1 cellular context compared by ENCODE assay signal in the genomic region with DNA sequence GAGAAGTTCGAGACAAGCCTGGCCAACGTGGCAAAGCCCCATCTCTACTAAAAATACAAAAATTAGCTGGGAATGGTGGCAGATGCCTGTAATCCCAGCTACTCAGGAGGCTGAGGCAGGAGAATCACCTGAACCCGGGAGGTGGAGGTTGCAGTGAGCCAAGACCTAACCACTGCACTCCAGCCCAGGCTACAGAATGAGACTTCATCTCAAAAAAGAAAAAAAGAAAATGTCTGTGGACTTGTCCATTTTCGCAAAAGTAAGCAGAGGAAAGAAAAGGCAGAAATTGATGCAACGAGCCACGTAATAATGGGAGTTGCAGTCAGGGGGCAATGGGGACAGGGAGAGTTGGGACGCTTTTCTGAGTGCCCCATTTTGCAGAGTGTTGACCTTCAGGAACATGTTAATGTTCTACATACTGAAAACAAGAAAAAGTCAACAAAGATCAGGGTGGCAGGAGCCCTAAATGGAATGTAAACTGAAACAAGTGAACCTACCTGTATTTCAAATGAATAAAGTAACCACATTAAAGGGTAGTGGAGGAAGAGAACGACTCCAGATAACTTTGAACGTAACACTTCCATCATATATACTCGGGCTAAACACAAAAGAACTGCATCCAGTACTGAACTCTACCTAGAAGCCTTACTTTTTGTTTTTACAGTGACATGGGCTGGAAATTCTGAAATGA.
A peak's percentile ranks its signal among the peaks of the same experiment; 100 is the strongest.
TF ChIP-seq lines count a peak whose summit lies in the region.

No MANE protein-coding gene starts in this region.

TF ChIP-seq in HepG2, 621 proteins besides CTCF, POLR2A, EP300 and RAD21 (continued from another document and continues in another):
- TF ChIP-seq, protein P1, sequence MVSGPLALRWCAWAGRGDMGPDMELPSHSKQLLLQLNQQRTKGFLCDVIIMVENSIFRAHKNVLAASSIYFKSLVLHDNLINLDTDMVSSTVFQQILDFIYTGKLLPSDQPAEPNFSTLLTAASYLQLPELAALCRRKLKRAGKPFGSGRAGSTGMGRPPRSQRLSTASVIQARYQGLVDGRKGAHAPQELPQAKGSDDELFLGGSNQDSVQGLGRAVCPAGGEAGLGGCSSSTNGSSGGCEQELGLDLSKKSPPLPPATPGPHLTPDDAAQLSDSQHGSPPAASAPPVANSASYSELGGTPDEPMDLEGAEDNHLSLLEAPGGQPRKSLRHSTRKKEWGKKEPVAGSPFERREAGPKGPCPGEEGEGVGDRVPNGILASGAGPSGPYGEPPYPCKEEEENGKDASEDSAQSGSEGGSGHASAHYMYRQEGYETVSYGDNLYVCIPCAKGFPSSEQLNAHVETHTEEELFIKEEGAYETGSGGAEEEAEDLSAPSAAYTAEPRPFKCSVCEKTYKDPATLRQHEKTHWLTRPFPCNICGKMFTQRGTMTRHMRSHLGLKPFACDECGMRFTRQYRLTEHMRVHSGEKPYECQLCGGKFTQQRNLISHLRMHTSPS (CRISPR knock-in tag; IDR thresholded peaks at IDR 0.05; ENCODE audit: low read depth): peak; percentile 65; the same call in 1 of the 2 replicates
- TF ChIP-seq, protein P2, sequence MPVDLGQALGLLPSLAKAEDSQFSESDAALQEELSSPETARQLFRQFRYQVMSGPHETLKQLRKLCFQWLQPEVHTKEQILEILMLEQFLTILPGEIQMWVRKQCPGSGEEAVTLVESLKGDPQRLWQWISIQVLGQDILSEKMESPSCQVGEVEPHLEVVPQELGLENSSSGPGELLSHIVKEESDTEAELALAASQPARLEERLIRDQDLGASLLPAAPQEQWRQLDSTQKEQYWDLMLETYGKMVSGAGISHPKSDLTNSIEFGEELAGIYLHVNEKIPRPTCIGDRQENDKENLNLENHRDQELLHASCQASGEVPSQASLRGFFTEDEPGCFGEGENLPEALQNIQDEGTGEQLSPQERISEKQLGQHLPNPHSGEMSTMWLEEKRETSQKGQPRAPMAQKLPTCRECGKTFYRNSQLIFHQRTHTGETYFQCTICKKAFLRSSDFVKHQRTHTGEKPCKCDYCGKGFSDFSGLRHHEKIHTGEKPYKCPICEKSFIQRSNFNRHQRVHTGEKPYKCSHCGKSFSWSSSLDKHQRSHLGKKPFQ (CRISPR knock-in tag; IDR thresholded peaks at IDR 0.05; ENCODE audit: insufficient replicate concordance): peak; percentile 77
- TF ChIP-seq NCOR1 (IDR thresholded peaks at IDR 0.05; ENCODE audit: borderline replicate concordance, low read length) (peak; percentile 71; the same call in 1 of the 2 replicates), SP5 (CRISPR knock-in tag; IDR thresholded peaks at IDR 0.05; ENCODE audit: borderline replicate concordance, low read depth) (peak; percentile 78), ZFP36L1 (CRISPR knock-in tag; IDR thresholded peaks at IDR 0.05) (peak; percentile 86), JARID2 (CRISPR knock-in tag; IDR thresholded peaks at IDR 0.05; ENCODE audit: insufficient replicate concordance) (peak; percentile 81), PAX8 (CRISPR knock-in tag; IDR thresholded peaks at IDR 0.05; ENCODE audit: borderline replicate concordance) (0 out of 2 replicates have a peak, but pooled peaks have one; percentile 55), ONECUT2 (CRISPR knock-in tag; IDR thresholded peaks at IDR 0.05) (peak; percentile 53), ZNF460 (CRISPR knock-in tag; IDR thresholded peaks at IDR 0.05; ENCODE audit: borderline replicate concordance) (no peak), ZNF878 (CRISPR knock-in tag; IDR thresholded peaks at IDR 0.05) (peak; percentile 86), LCORL (IDR thresholded peaks at IDR 0.05) (peak; percentile 71), LCORL (CRISPR knock-in tag; IDR thresholded peaks at IDR 0.05) (peak; percentile 95), ZNF616 (CRISPR knock-in tag; IDR thresholded peaks at IDR 0.05; ENCODE audit: low read depth) (no peak), ZFAT (CRISPR knock-in tag; conservative IDR thresholded peaks at IDR 0.05) (no peak), ATF1 (CRISPR knock-in tag; IDR thresholded peaks at IDR 0.05) (peak; percentile 73), AGO2 (optimal IDR thresholded peaks at IDR 0.05; ENCODE audit: low read depth, low read length) (no peak), ZNF136 (CRISPR knock-in tag; IDR thresholded peaks at IDR 0.05; ENCODE audit: low read depth) (no peak), CREM (IDR thresholded peaks at IDR 0.05) (peak; percentile 97), CREM (CRISPR knock-in tag; IDR thresholded peaks at IDR 0.05) (no peak), ZNF891 (CRISPR knock-in tag; IDR thresholded peaks at IDR 0.05) (no peak), ZNF205 (CRISPR knock-in tag; IDR thresholded peaks at IDR 0.05) (peak; percentile 75; the same call in 1 of the 2 replicates), MEIS1 (CRISPR knock-in tag; IDR thresholded peaks at IDR 0.05; ENCODE audit: borderline replicate concordance) (peak; percentile 92), FOXO1 (CRISPR knock-in tag; IDR thresholded peaks at IDR 0.05) (peak; percentile 97), FOXA1 (IDR thresholded peaks at IDR 0.05) (peak; percentile 97), FOXA1 (CRISPR knock-in tag; IDR thresholded peaks at IDR 0.05) (peak; percentile 98), FOXK1 (CRISPR knock-in tag; IDR thresholded peaks at IDR 0.05; ENCODE audit: borderline replicate concordance, low read depth) (peak; percentile 97; the same call in 1 of the 2 replicates), SMAD3 (CRISPR knock-in tag; IDR thresholded peaks at IDR 0.05) (peak; percentile 88)
- TF ChIP-seq, protein P3, sequence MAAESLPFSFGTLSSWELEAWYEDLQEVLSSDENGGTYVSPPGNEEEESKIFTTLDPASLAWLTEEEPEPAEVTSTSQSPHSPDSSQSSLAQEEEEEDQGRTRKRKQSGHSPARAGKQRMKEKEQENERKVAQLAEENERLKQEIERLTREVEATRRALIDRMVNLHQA (CRISPR knock-in tag; IDR thresholded peaks at IDR 0.05): no peak
- TF ChIP-seq, protein P4, sequence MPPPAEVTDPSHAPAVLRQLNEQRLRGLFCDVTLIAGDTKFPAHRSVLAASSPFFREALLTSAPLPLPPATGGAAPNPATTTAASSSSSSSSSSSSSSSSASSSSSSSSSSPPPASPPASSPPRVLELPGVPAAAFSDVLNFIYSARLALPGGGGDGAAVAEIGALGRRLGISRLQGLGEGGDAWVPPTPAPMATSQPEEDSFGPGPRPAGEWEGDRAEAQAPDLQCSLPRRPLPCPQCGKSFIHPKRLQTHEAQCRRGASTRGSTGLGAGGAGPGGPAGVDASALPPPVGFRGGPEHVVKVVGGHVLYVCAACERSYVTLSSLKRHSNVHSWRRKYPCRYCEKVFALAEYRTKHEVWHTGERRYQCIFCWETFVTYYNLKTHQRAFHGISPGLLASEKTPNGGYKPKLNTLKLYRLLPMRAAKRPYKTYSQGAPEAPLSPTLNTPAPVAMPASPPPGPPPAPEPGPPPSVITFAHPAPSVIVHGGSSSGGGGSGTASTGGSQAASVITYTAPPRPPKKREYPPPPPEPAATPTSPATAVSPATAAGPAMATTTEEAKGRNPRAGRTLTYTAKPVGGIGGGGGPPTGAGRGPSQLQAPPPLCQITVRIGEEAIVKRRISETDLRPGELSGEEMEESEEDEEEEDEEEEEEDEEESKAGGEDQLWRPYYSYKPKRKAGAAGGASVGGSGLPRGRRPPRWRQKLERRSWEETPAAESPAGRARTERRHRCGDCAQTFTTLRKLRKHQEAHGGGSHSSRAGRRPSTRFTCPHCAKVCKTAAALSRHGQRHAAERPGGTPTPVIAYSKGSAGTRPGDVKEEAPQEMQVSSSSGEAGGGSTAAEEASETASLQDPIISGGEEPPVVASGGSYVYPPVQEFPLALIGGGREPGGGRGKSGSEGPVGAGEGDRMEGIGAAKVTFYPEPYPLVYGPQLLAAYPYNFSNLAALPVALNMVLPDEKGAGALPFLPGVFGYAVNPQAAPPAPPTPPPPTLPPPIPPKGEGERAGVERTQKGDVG (CRISPR knock-in tag; IDR thresholded peaks at IDR 0.05; ENCODE audit: borderline replicate concordance): peak; percentile 15; the same call in 1 of the 2 replicates
- TF ChIP-seq, protein P5, sequence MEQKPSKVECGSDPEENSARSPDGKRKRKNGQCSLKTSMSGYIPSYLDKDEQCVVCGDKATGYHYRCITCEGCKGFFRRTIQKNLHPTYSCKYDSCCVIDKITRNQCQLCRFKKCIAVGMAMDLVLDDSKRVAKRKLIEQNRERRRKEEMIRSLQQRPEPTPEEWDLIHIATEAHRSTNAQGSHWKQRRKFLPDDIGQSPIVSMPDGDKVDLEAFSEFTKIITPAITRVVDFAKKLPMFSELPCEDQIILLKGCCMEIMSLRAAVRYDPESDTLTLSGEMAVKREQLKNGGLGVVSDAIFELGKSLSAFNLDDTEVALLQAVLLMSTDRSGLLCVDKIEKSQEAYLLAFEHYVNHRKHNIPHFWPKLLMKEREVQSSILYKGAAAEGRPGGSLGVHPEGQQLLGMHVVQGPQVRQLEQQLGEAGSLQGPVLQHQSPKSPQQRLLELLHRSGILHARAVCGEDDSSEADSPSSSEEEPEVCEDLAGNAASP (CRISPR knock-in tag; IDR thresholded peaks at IDR 0.05; ENCODE audit: borderline replicate concordance): peak; percentile 92
- TF ChIP-seq, protein P6, sequence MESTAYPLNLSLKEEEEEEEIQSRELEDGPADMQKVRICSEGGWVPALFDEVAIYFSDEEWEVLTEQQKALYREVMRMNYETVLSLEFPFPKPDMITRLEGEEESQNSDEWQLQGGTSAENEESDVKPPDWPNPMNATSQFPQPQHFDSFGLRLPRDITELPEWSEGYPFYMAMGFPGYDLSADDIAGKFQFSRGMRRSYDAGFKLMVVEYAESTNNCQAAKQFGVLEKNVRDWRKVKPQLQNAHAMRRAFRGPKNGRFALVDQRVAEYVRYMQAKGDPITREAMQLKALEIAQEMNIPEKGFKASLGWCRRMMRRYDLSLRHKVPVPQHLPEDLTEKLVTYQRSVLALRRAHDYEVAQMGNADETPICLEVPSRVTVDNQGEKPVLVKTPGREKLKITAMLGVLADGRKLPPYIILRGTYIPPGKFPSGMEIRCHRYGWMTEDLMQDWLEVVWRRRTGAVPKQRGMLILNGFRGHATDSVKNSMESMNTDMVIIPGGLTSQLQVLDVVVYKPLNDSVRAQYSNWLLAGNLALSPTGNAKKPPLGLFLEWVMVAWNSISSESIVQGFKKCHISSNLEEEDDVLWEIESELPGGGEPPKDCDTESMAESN (CRISPR knock-in tag; conservative IDR thresholded peaks at IDR 0.05): peak; percentile 47; the same call in 1 of the 2 replicates
- TF ChIP-seq, protein P7, sequence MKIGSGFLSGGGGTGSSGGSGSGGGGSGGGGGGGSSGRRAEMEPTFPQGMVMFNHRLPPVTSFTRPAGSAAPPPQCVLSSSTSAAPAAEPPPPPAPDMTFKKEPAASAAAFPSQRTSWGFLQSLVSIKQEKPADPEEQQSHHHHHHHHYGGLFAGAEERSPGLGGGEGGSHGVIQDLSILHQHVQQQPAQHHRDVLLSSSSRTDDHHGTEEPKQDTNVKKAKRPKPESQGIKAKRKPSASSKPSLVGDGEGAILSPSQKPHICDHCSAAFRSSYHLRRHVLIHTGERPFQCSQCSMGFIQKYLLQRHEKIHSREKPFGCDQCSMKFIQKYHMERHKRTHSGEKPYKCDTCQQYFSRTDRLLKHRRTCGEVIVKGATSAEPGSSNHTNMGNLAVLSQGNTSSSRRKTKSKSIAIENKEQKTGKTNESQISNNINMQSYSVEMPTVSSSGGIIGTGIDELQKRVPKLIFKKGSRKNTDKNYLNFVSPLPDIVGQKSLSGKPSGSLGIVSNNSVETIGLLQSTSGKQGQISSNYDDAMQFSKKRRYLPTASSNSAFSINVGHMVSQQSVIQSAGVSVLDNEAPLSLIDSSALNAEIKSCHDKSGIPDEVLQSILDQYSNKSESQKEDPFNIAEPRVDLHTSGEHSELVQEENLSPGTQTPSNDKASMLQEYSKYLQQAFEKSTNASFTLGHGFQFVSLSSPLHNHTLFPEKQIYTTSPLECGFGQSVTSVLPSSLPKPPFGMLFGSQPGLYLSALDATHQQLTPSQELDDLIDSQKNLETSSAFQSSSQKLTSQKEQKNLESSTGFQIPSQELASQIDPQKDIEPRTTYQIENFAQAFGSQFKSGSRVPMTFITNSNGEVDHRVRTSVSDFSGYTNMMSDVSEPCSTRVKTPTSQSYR (CRISPR knock-in tag; IDR thresholded peaks at IDR 0.05; ENCODE audit: borderline replicate concordance): peak; percentile 68
- TF ChIP-seq, protein P8, sequence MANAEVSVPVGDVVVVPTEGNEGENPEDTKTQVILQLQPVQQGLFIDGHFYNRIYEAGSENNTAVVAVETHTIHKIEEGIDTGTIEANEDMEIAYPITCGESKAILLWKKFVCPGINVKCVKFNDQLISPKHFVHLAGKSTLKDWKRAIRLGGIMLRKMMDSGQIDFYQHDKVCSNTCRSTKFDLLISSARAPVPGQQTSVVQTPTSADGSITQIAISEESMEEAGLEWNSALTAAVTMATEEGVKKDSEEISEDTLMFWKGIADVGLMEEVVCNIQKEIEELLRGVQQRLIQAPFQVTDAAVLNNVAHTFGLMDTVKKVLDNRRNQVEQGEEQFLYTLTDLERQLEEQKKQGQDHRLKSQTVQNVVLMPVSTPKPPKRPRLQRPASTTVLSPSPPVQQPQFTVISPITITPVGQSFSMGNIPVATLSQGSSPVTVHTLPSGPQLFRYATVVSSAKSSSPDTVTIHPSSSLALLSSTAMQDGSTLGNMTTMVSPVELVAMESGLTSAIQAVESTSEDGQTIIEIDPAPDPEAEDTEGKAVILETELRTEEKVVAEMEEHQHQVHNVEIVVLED (CRISPR knock-in tag; IDR thresholded peaks at IDR 0.05; ENCODE audit: borderline replicate concordance): no peak
- TF ChIP-seq, protein P9, sequence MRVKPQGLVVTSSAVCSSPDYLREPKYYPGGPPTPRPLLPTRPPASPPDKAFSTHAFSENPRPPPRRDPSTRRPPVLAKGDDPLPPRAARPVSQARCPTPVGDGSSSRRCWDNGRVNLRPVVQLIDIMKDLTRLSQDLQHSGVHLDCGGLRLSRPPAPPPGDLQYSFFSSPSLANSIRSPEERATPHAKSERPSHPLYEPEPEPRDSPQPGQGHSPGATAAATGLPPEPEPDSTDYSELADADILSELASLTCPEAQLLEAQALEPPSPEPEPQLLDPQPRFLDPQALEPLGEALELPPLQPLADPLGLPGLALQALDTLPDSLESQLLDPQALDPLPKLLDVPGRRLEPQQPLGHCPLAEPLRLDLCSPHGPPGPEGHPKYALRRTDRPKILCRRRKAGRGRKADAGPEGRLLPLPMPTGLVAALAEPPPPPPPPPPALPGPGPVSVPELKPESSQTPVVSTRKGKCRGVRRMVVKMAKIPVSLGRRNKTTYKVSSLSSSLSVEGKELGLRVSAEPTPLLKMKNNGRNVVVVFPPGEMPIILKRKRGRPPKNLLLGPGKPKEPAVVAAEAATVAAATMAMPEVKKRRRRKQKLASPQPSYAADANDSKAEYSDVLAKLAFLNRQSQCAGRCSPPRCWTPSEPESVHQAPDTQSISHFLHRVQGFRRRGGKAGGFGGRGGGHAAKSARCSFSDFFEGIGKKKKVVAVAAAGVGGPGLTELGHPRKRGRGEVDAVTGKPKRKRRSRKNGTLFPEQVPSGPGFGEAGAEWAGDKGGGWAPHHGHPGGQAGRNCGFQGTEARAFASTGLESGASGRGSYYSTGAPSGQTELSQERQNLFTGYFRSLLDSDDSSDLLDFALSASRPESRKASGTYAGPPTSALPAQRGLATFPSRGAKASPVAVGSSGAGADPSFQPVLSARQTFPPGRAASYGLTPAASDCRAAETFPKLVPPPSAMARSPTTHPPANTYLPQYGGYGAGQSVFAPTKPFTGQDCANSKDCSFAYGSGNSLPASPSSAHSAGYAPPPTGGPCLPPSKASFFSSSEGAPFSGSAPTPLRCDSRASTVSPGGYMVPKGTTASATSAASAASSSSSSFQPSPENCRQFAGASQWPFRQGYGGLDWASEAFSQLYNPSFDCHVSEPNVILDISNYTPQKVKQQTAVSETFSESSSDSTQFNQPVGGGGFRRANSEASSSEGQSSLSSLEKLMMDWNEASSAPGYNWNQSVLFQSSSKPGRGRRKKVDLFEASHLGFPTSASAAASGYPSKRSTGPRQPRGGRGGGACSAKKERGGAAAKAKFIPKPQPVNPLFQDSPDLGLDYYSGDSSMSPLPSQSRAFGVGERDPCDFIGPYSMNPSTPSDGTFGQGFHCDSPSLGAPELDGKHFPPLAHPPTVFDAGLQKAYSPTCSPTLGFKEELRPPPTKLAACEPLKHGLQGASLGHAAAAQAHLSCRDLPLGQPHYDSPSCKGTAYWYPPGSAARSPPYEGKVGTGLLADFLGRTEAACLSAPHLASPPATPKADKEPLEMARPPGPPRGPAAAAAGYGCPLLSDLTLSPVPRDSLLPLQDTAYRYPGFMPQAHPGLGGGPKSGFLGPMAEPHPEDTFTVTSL (CRISPR knock-in tag; IDR thresholded peaks at IDR 0.05; ENCODE audit: borderline replicate concordance): peak; percentile 92
